8 cellular contexts compared by ENCODE assay signal in the genomic region with DNA sequence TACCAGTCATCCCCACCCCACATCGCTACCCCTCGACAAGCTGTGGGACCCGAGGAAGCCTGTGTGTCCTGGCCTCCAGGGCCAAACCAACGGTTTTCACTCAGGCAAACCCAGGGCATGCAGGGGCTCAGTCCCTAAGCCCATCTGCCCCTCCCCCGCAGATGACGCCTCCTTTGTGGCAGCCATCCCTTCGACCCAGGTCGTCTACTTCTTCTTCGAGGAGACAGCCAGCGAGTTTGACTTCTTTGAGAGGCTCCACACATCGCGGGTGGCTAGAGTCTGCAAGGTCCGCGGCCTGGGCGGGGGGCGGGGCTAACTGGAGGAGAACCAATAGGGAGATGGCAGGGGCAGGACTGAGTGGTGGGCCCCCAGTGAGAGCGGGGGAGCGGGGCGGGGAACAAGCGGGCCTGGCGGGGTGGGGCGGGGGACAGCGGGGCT. TPM values are rescaled to one million over a fixed set of nuclear protein-coding genes. Genes with fewer than 3 reads are reported as not detected.
DNase-seq lines count a peak whose midpoint lies in the region; ATAC-seq and TF ChIP-seq lines count a peak whose summit lies in the region.

No MANE protein-coding gene starts in this region.

- peak overlapping the region; percentile 86 for H2AFZ ChIP-seq in SK-N-SH (ENCODE audit: low read depth)

- no peaks in the 10 kb centered on the region for H3K9me2 ChIP-seq in SK-N-SH

- H3K9ac ChIP-seq in SK-N-SH, result no peak overlapping the region
- H3K9ac ChIP-seq in rectal smooth muscle tissue (ENCODE audit: low read length), result peak overlapping the region; percentile 43

- peak overlapping the region; percentile 68 for H3K27ac Mint-ChIP-seq in activated naive CD8-positive, alpha-beta T cell treated with anti-CD3 and anti-CD28 coated beads, Interleukin-2, amount 50 U/mL, for 24 hours
- H3K27ac Mint-ChIP-seq in Calu3 (ENCODE audit: unreplicated experiment), result no peak overlapping the region

- H3K9me3 ChIP-seq in SK-N-SH (no peaks in the 10 kb centered on the region), right atrium auricular region (no peaks in the 10 kb centered on the region)

- no peaks in the 10 kb centered on the region for H3K27me3 Mint-ChIP-seq in activated naive CD8-positive, alpha-beta T cell treated with anti-CD3 and anti-CD28 coated beads, Interleukin-2, amount 50 U/mL, for 24 hours
- peaks cover under 1% of the 10 kb centered on the region for H3K27me3 Mint-ChIP-seq in Calu3 (ENCODE audit: unreplicated experiment)

- DNase-seq in ELR (ENCODE audit: low read depth) (peak; percentile 80), SK-N-SH (peak; percentile 98), right atrium auricular region (ENCODE audit: low spot score) (peak; percentile 94), ureter (ENCODE audit: low spot score) (peak; percentile 79), Calu3 (no peak)
- DNase-seq in activated naive CD8-positive, alpha-beta T cell treated with anti-CD3 and anti-CD28 coated beads, Interleukin-2, amount 50 U/mL, for 24 hours, result peak; percentile 77

- H3K36me3 ChIP-seq in SK-N-SH (replicated peaks in 1 of 2; ENCODE audit: control insufficient read depth in 1 of 2, insufficient read depth in 2 of 2, low read length in 1 of 2) (no peaks in the 10 kb centered on the region), right atrium auricular region (no peaks in the 10 kb centered on the region), rectal smooth muscle tissue (ENCODE audit: control insufficient read depth, insufficient read depth, low read length) (no peaks in the 10 kb centered on the region)

- H3K36me3 Mint-ChIP-seq in activated naive CD8-positive, alpha-beta T cell treated with anti-CD3 and anti-CD28 coated beads, Interleukin-2, amount 50 U/mL, for 24 hours (ENCODE audit: low read depth), result peaks cover 78% of the 10 kb centered on the region
- no peaks in the 10 kb centered on the region for H3K36me3 Mint-ChIP-seq in Calu3 (ENCODE audit: insufficient read depth, unreplicated experiment)

- H3F3A ChIP-seq in SK-N-SH (replicated peaks; ENCODE audit: insufficient read depth), result no peaks in the 10 kb centered on the region

- no peak for TF ChIP-seq RAD21 in SK-N-SH (IDR thresholded peaks at IDR 0.05; ENCODE audit: low read length)

- no peaks in the 10 kb centered on the region for H4K20me1 ChIP-seq in SK-N-SH (ENCODE audit: insufficient read depth)

- H3K4me1 ChIP-seq in SK-N-SH (ENCODE audit: control insufficient read depth in 1 of 2, insufficient read depth in 2 of 2, low read depth in 1 of 2, low read length in 1 of 2), result peaks cover 3 to 18% of the 10 kb centered on the region in 2 experiments; a peak in 2 of 4 replicates
- peaks cover 0 to 29% of the 10 kb centered on the region in 2 donors for H3K4me1 ChIP-seq in right atrium auricular region
- no peaks in the 10 kb centered on the region for H3K4me1 ChIP-seq in rectal smooth muscle tissue (ENCODE audit: control insufficient read depth, insufficient read depth, low read length)

- no peak for TF ChIP-seq CTCF in SK-N-SH (IDR thresholded peaks at IDR 0.05)
- no peak for TF ChIP-seq CTCF in right atrium auricular region (IDR thresholded peaks at IDR 0.05)
- TF ChIP-seq CTCF in Calu3 (IDR thresholded peaks at IDR 0.05; ENCODE audit: unreplicated experiment), result no peak

- TF ChIP-seq EP300 in SK-N-SH (IDR thresholded peaks at IDR 0.05; ENCODE audit: borderline replicate concordance in 1 of 2, low read depth in 1 of 2, low read length in 1 of 2), result no peak

- no peaks in the 10 kb centered on the region for H3K79me2 ChIP-seq in SK-N-SH (ENCODE audit: insufficient read depth)

- 13% methylated on average over 16 of the region's 23 CpGs for WGBS in SK-N-SH (ENCODE audit: low lambda C conversion rate)

- H3K27me3 ChIP-seq in SK-N-SH (ENCODE audit: insufficient read depth) (no peaks in the 10 kb centered on the region), right atrium auricular region (no peaks in the 10 kb centered on the region), rectal smooth muscle tissue (ENCODE audit: control insufficient read depth, insufficient read depth, low read length) (no peaks in the 10 kb centered on the region)

- ATAC-seq in activated naive CD8-positive, alpha-beta T cell treated with anti-CD3 and anti-CD28 coated beads, Interleukin-2, amount 50 U/mL, for 24 hours, result peak; percentile 56
- ATAC-seq in HG02588 (IDR thresholded peaks at IDR 0.05; ENCODE audit: unreplicated experiment), result no peak

- peaks cover 77% of the 10 kb centered on the region for H3K4me1 Mint-ChIP-seq in activated naive CD8-positive, alpha-beta T cell treated with anti-CD3 and anti-CD28 coated beads, Interleukin-2, amount 50 U/mL, for 24 hours
- H3K4me1 Mint-ChIP-seq in Calu3 (ENCODE audit: low read depth, unreplicated experiment), result no peaks in the 10 kb centered on the region

- intact Hi-C loops in Calu3 (cut with micrococcal nuclease; ENCODE audit: unreplicated experiment), result no loop called here

- H3K4me2 ChIP-seq in SK-N-SH, result peak overlapping the region; percentile 61

- BruUV-seq in Calu3 (replicated peaks; lab: Mats Ljungman, UMichigan), result no TSS peak

- POLR2A ChIA-PET in SK-N-SH (lab: Yijun Ruan, JAX), result interaction anchor here (0.6 to 1.0 kb wide), 2 partner anchors 10 to 33 kb away, joined by 3 read pairs; partner anchors contain the start of gene SLC25A44

- CTCF ChIA-PET in SK-N-SH (lab: Yijun Ruan, JAX), result interaction anchor here (0.6 to 2.8 kb wide), 8 partner anchors 13 to 225 kb away, joined by 3 to 9 read pairs (median 4); no protein-coding TSS in a partner anchor
- CTCF ChIA-PET in Calu3 (lab: Charles Lee), result no interaction called here

- H3K4me3 Mint-ChIP-seq in activated naive CD8-positive, alpha-beta T cell treated with anti-CD3 and anti-CD28 coated beads, Interleukin-2, amount 50 U/mL, for 24 hours, result peak overlapping the region; percentile 62
- no peak overlapping the region for H3K4me3 Mint-ChIP-seq in Calu3 (ENCODE audit: low read depth, unreplicated experiment)

- H3K4me3 ChIP-seq in SK-N-SH (ENCODE audit: low read depth in 2 of 2, low read length in 1 of 2) (peak overlapping the region in 1 of 2 experiments; percentile 35; a peak in 2 of 4 replicates), right atrium auricular region (peak overlapping the region; percentile 34 to 59), rectal smooth muscle tissue (ENCODE audit: low read length) (peak overlapping the region; percentile 73)

- H3K27ac ChIP-seq in SK-N-SH (ENCODE audit: low read depth in 2 of 2, low read length in 1 of 2) (no peak overlapping the region; a peak in 1 of 4 replicates), right atrium auricular region (peak overlapping the region; percentile 93 to 95), rectal smooth muscle tissue (ENCODE audit: low read depth, low read length) (peak overlapping the region; percentile 28)

- no peaks in the 10 kb centered on the region for H3K9me3 Mint-ChIP-seq in activated naive CD8-positive, alpha-beta T cell treated with anti-CD3 and anti-CD28 coated beads, Interleukin-2, amount 50 U/mL, for 24 hours
- H3K9me3 Mint-ChIP-seq in Calu3 (ENCODE audit: low read depth, unreplicated experiment), result no peaks in the 10 kb centered on the region

TF ChIP-seq in SK-N-SH, 30 proteins besides CTCF, POLR2A, EP300 and RAD21:
- TF ChIP-seq POLR2AphosphoS5 (IDR thresholded peaks at IDR 0.05; ENCODE audit: low read depth, low read length), result peak; percentile 47; the same call in 1 of the 2 replicates
- no peak for TF ChIP-seq GATA2 (CRISPR knock-in tag; IDR thresholded peaks at IDR 0.05)

RNA-seq across cellular contexts. Expression of gene SEMA4A, which starts 7.4 kb away (rescaled TPM):
- 1.3 and 2.3 TPM in 2 replicates for polyA plus RNA-seq in SK-N-SH (2012; rRNA removed)
- polyA plus RNA-seq in SK-N-SH (2012; cell fraction: cytosol; rRNA removed), result 0.33 and 0.73 TPM in 2 replicates
- polyA plus RNA-seq in SK-N-SH (2012; cell fraction: nucleus; rRNA removed), result 11.2 and 13.5 TPM in 2 replicates
- total RNA-seq in right atrium auricular region (1 to 10 TPM; 2.0 to 4.2 TPM), ureter (49.3 TPM), Calu3 (2022) (6.9 and 7.2 TPM in 2 replicates)

RNA-seq across cellular contexts. Expression of gene SLC25A44, which starts 33.1 kb away (rescaled TPM):
- 28.5 and 40.2 TPM in 2 replicates for polyA plus RNA-seq in SK-N-SH (2012; rRNA removed)
- 25.1 and 30.1 TPM in 2 replicates for polyA plus RNA-seq in SK-N-SH (2012; cell fraction: cytosol; rRNA removed)
- 23.0 and 37.6 TPM in 2 replicates for polyA plus RNA-seq in SK-N-SH (2012; cell fraction: nucleus; rRNA removed)
- total RNA-seq in right atrium auricular region (10 to 100 TPM; 15.5 to 18.5 TPM), ureter (24.7 TPM), Calu3 (2022) (28.2 and 32.5 TPM in 2 replicates)

RNA-seq across cellular contexts. Expression of gene LMNA, which starts 46.3 kb away (rescaled TPM):
- 726 and 983 TPM in 2 replicates for polyA plus RNA-seq in SK-N-SH (2012; rRNA removed)
- polyA plus RNA-seq in SK-N-SH (2012; cell fraction: cytosol; rRNA removed), result 396 and 512 TPM in 2 replicates
- 1,848 and 2,172 TPM in 2 replicates for polyA plus RNA-seq in SK-N-SH (2012; cell fraction: nucleus; rRNA removed)
- total RNA-seq in right atrium auricular region, result 100 to 1,000 TPM; 258 to 273 TPM
- total RNA-seq in ureter, result 444 TPM
- total RNA-seq in Calu3 (2022), result 499 and 514 TPM in 2 replicates

RNA-seq across cellular contexts. Expression of gene PMF1, which starts 52.0 kb away (rescaled TPM):
- 72.5 and 89.5 TPM in 2 replicates for polyA plus RNA-seq in SK-N-SH (2012; rRNA removed)
- 60.3 and 74.6 TPM in 2 replicates for polyA plus RNA-seq in SK-N-SH (2012; cell fraction: cytosol; rRNA removed)
- polyA plus RNA-seq in SK-N-SH (2012; cell fraction: nucleus; rRNA removed), result 66.4 and 78.0 TPM in 2 replicates
- total RNA-seq in right atrium auricular region (10 to 100 TPM; 81.8 to 88.3 TPM), ureter (59.3 TPM), Calu3 (2022) (57.3 and 59.0 TPM in 2 replicates)

Comparison
In these comparisons a context has a peak if more than half of its experiments do, and no peak if none do; other contexts are left out.
1. H3K27ac ChIP-seq: peak in right atrium auricular region (2 of 2) and rectal smooth muscle tissue (single experiment); none in SK-N-SH (0 of 2).